ENCODE assay signal across 10 cellular contexts in the genomic region with DNA sequence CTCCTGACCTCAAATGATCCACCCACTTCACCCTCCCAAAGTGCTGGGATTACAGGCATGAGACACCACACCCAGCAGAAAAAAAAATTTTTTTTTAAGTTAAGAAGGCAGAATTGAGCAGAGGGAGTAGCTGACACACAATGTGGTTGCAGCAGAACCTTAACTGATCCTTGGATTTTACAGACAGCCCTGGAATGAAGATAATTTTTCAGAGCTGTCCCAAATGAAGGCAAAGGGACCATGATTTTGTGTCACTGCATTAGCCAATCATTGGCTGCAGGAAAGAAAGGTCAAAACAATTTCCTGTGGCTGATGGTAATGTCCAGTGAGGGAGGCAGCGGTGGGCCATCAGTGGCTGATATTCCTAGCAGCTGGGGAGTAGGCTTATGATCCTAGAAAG. TPM values are rescaled to one million over a fixed set of nuclear protein-coding genes. Genes with fewer than 3 reads are reported as not detected.
"Had no signal": no experiment of that assay in that cellular context is flagged by ENCODE, and none has a peak within 500 bp of the region (broad histone marks: within the 10 kb centered on the region; RNA-seq: fewer than 3 reads in every experiment).

No MANE protein-coding gene starts in this region.

- H3K27ac ChIP-seq: HL-60, KMS-11 had no signal

- H3K9ac ChIP-seq: KMS-11 had no signal

- ATAC-seq: HepG2 had no signal

- H3K4me2 ChIP-seq: KMS-11 had no signal

- DNase-seq: IMR-90, KBM-7, KG1 had no signal

- FAIRE-seq: HepG2, HTR-8/SVneo had no signal

RNA-seq across cellular contexts. Expression of a gene that starts 19.3 kb away (rescaled TPM):
- total RNA-seq: HepG2, HT-29, HT1080, IMR-90 had no signal
- polyA plus RNA-seq: IgD-negative memory B cell, IMR-90 had no signal
